26 cellular contexts compared by ENCODE assay signal in the genomic region with DNA sequence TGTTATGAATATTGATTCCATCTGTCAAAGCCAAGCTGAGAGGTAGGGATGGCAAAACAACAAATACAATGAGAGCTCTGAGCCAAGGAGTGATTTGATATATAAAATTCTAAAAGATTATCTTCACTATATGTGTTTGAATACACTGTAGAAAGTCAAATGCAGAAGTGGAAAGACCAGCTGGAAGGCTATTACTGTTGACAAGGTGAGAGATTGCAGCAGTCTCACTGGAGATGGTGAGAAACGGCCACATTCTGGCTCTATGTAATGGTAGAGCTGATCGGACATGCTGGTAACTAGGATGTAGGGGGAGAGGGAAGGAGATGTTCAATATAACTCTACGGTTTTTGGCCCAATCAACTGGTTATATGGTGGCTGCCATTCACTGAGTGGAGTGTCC.
DNase-seq lines count a peak whose midpoint lies in the region; ATAC-seq and TF ChIP-seq lines count a peak whose summit lies in the region.
"Had no signal": no experiment of that assay in that cellular context is flagged by ENCODE, and none has a peak within 500 bp of the region (broad histone marks: within the 10 kb centered on the region; RNA-seq: fewer than 3 reads in every experiment).

No MANE protein-coding gene starts in this region.

- peaks cover 27 to 37% of the 10 kb centered on the region in 2 donors for H3K4me1 ChIP-seq in naive thymus-derived CD4-positive, alpha-beta T cell (ENCODE audit: control insufficient read depth in 2 of 2, insufficient read depth in 2 of 2, low read length in 2 of 2)
- peaks cover 0 to 4% (median 4%) of the 10 kb centered on the region in 3 donors for H3K4me1 ChIP-seq in gastroesophageal sphincter
- H3K4me1 ChIP-seq: colonic mucosa, lower lobe of right lung, prostate gland, testis had no signal

- POLR2A ChIA-PET in naive thymus-derived CD4-positive, alpha-beta T cell (lab: Charles Lee): interaction anchor here (2.2 kb wide), 1 partner anchor 30 kb away, joined by 9 read pairs; no protein-coding TSS in a partner anchor

- no peak for TF ChIP-seq EP300 in gastroesophageal sphincter (IDR thresholded peaks at IDR 0.05)

- intact Hi-C loops in Calu3 (cut with micrococcal nuclease; ENCODE audit: unreplicated experiment): loop anchor here (2.0 kb wide), 1 partner anchor 34 kb away; no protein-coding TSS in a partner anchor
- intact Hi-C loops in naive thymus-derived CD4-positive, alpha-beta T cell (cut with micrococcal nuclease): loop anchor here (1.0 to 10.0 kb wide), 4 partner anchors 14 to 434 kb away; partner anchors contain the start of gene SUCLG2 (in 2 of the 2)

- H3K27ac Mint-ChIP-seq in T-helper 1 cell treated with Interleukin-12 subunit alpha and Interleukin-12 subunit beta and Interleukin-4 antibody, amounts not matched to agents 30 μg/mL and 1 μg/mL, for 36 hours: peak overlapping the region; percentile 2
- peak overlapping the region; percentile 39 for H3K27ac Mint-ChIP-seq in Calu3 (ENCODE audit: unreplicated experiment)
- H3K27ac Mint-ChIP-seq in activated naive CD8-positive, alpha-beta T cell: no peak overlapping the region
- peak overlapping the region in 8 of 9 donors; percentile 1 to 85 (median 48) for H3K27ac Mint-ChIP-seq in naive thymus-derived CD4-positive, alpha-beta T cell
- H3K27ac Mint-ChIP-seq in nephron progenitor cell: no peak overlapping the region

- H3K9me3 ChIP-seq in naive thymus-derived CD4-positive, alpha-beta T cell (ENCODE audit: control insufficient read depth in 2 of 3, low read length in 3 of 3): no peaks in the 10 kb centered on the region
- H3K9me3 ChIP-seq in gastroesophageal sphincter: no peaks in the 10 kb centered on the region
- H3K9me3 ChIP-seq: colonic mucosa, lower lobe of right lung, neutrophil, prostate gland, testis had no signal

- no peak for TF ChIP-seq POLR2A in gastroesophageal sphincter (IDR thresholded peaks at IDR 0.05)

- no peaks in the 10 kb centered on the region for H3K36me3 ChIP-seq in naive thymus-derived CD4-positive, alpha-beta T cell (ENCODE audit: control insufficient read depth in 2 of 3, insufficient read depth in 3 of 3, low read length in 3 of 3)
- H3K36me3 ChIP-seq in gastroesophageal sphincter: no peaks in the 10 kb centered on the region
- H3K36me3 ChIP-seq: colonic mucosa, lower lobe of right lung, neutrophil, prostate gland had no signal

- CTCF ChIA-PET in Calu3 (lab: Charles Lee): interaction anchor here (0.8 to 1.7 kb wide), 2 partner anchors 32 to 34 kb away, joined by 3 to 4 read pairs; no protein-coding TSS in a partner anchor
- CTCF ChIA-PET in naive thymus-derived CD4-positive, alpha-beta T cell (lab: Charles Lee): interaction anchor here (1.4 kb wide), 1 partner anchor 30 kb away, joined by 3 read pairs; no protein-coding TSS in a partner anchor

- ATAC-seq in naive thymus-derived CD4-positive, alpha-beta T cell: no peak
- ATAC-seq in gastroesophageal sphincter: no peak
- ATAC-seq: lower lobe of right lung, Panc1, sciatic nerve had no signal

- WGBS in gastroesophageal sphincter (ENCODE audit: low coverage in 1 of 2), 2 donors: 72 to 76% methylated on average over 3 of the region's 3 CpGs

- no peaks in the 10 kb centered on the region for H3K27me3 ChIP-seq in naive thymus-derived CD4-positive, alpha-beta T cell (ENCODE audit: control insufficient read depth in 2 of 2, insufficient read depth in 2 of 2, low read length in 2 of 2)
- no peaks in the 10 kb centered on the region for H3K27me3 ChIP-seq in gastroesophageal sphincter
- H3K27me3 ChIP-seq: colonic mucosa, neutrophil, testis had no signal

- DNase-seq in T-helper 1 cell: no peak
- no peak for DNase-seq in Calu3
- no peak for DNase-seq in naive thymus-derived CD4-positive, alpha-beta T cell
- no peak for DNase-seq in substantia nigra (lab: John Stamatoyannopoulos, UW)
- DNase-seq in nephron progenitor cell: no peak
- DNase-seq: activated CD4-positive, CD25-positive, alpha-beta regulatory T cell treated with anti-CD3 and anti-CD28 coated beads, Interleukin-2, amount 50 U/mL, for 72 hours; activated naive CD4-positive, alpha-beta T cell; activated T-cell treated with anti-CD3 and anti-CD28 coated beads, Interleukin-2, amount 50 U/mL, for 1 hour; colonic mucosa; H7; head of caudate nucleus; lower lobe of right lung; NCI-H1930; NCI-H526 treated with DMSO at 0.1 percent for 48 hours; SHP77 treated with DMSO at 0.1 percent for 48 hours; stimulated activated CD4-positive, alpha-beta T cell treated with anti-CD3 and anti-CD28 coated beads, Interleukin-4, amount 100 ng/mL, for 1 hour; SW 1271; testis had no signal

- peaks cover 8% of the 10 kb centered on the region for H3K9me3 Mint-ChIP-seq in T-helper 1 cell treated with Interleukin-12 subunit alpha and Interleukin-12 subunit beta and Interleukin-4 antibody, amounts not matched to agents 30 μg/mL and 1 μg/mL, for 36 hours
- H3K9me3 Mint-ChIP-seq in Calu3 (ENCODE audit: low read depth, unreplicated experiment) (no peaks in the 10 kb centered on the region), nephron progenitor cell (no peaks in the 10 kb centered on the region)
- H3K9me3 Mint-ChIP-seq in activated naive CD8-positive, alpha-beta T cell (ENCODE audit: low read depth): no peaks in the 10 kb centered on the region
- peaks cover 0 to 4% (median 0%) of the 10 kb centered on the region in 11 donors for H3K9me3 Mint-ChIP-seq in naive thymus-derived CD4-positive, alpha-beta T cell

- H3K4me1 Mint-ChIP-seq in T-helper 1 cell treated with Interleukin-12 subunit alpha and Interleukin-12 subunit beta and Interleukin-4 antibody, amounts not matched to agents 30 μg/mL and 1 μg/mL, for 36 hours (ENCODE audit: low read depth): peaks cover 25% of the 10 kb centered on the region
- H3K4me1 Mint-ChIP-seq in Calu3 (ENCODE audit: low read depth, unreplicated experiment): peaks cover 29% of the 10 kb centered on the region
- peaks cover 81% of the 10 kb centered on the region for H3K4me1 Mint-ChIP-seq in activated naive CD8-positive, alpha-beta T cell (ENCODE audit: low read depth)
- peaks cover 27 to 87% (median 72%) of the 10 kb centered on the region in 7 donors for H3K4me1 Mint-ChIP-seq in naive thymus-derived CD4-positive, alpha-beta T cell
- H3K4me1 Mint-ChIP-seq in nephron progenitor cell: no peaks in the 10 kb centered on the region

- H3K27me3 Mint-ChIP-seq in T-helper 1 cell treated with Interleukin-12 subunit alpha and Interleukin-12 subunit beta and Interleukin-4 antibody, amounts not matched to agents 30 μg/mL and 1 μg/mL, for 36 hours (ENCODE audit: low read depth): no peaks in the 10 kb centered on the region
- H3K27me3 Mint-ChIP-seq in Calu3 (ENCODE audit: unreplicated experiment): peaks cover 18% of the 10 kb centered on the region
- no peaks in the 10 kb centered on the region for H3K27me3 Mint-ChIP-seq in activated naive CD8-positive, alpha-beta T cell
- H3K27me3 Mint-ChIP-seq in naive thymus-derived CD4-positive, alpha-beta T cell: peaks cover 0 to 4% (median 0%) of the 10 kb centered on the region in 5 donors
- peaks cover 8% of the 10 kb centered on the region for H3K27me3 Mint-ChIP-seq in nephron progenitor cell (ENCODE audit: low read depth, poor library complexity)

- peaks cover 3% of the 10 kb centered on the region for H3K36me3 Mint-ChIP-seq in T-helper 1 cell treated with Interleukin-12 subunit alpha and Interleukin-12 subunit beta and Interleukin-4 antibody, amounts not matched to agents 30 μg/mL and 1 μg/mL, for 36 hours (ENCODE audit: low read depth)
- peaks cover 7% of the 10 kb centered on the region for H3K36me3 Mint-ChIP-seq in Calu3 (ENCODE audit: insufficient read depth, unreplicated experiment)
- H3K36me3 Mint-ChIP-seq in activated naive CD8-positive, alpha-beta T cell: peaks cover 8% of the 10 kb centered on the region
- peaks cover 0 to 6% (median 0%) of the 10 kb centered on the region in 5 donors for H3K36me3 Mint-ChIP-seq in naive thymus-derived CD4-positive, alpha-beta T cell
- H3K36me3 Mint-ChIP-seq in nephron progenitor cell (ENCODE audit: low read depth): no peaks in the 10 kb centered on the region

- H3K4me3 ChIP-seq in naive thymus-derived CD4-positive, alpha-beta T cell (ENCODE audit: low read length): peak overlapping the region; percentile 23
- H3K4me3 ChIP-seq in gastroesophageal sphincter: no peak overlapping the region
- H3K4me3 ChIP-seq: colonic mucosa, lower lobe of right lung, prostate gland, testis had no signal

- H3K27ac ChIP-seq in naive thymus-derived CD4-positive, alpha-beta T cell (ENCODE audit: low read depth, low read length): no peak overlapping the region
- H3K27ac ChIP-seq in gastroesophageal sphincter (no peak overlapping the region), substantia nigra (ENCODE audit: low read depth, low read length, poor library complexity, severe bottlenecking) (no peak overlapping the region)
- H3K27ac ChIP-seq: 22Rv1, colonic mucosa, lower lobe of right lung, neutrophil, prostate gland, testis had no signal

- no peak for TF ChIP-seq CTCF in Calu3 (IDR thresholded peaks at IDR 0.05; ENCODE audit: unreplicated experiment)
- TF ChIP-seq CTCF in gastroesophageal sphincter (IDR thresholded peaks at IDR 0.05): no peak
- no peak for TF ChIP-seq CTCF in nephron progenitor cell (IDR thresholded peaks at IDR 0.05)

- H3K4me3 Mint-ChIP-seq in T-helper 1 cell treated with Interleukin-12 subunit alpha and Interleukin-12 subunit beta and Interleukin-4 antibody, amounts not matched to agents 30 μg/mL and 1 μg/mL, for 36 hours: no peak overlapping the region
- H3K4me3 Mint-ChIP-seq in Calu3 (ENCODE audit: low read depth, unreplicated experiment) (peak overlapping the region; percentile 25), nephron progenitor cell (no peak overlapping the region)
- peak overlapping the region; percentile 45 for H3K4me3 Mint-ChIP-seq in activated naive CD8-positive, alpha-beta T cell
- peak overlapping the region; percentile 8 to 75 (median 39) for H3K4me3 Mint-ChIP-seq in naive thymus-derived CD4-positive, alpha-beta T cell

- BruUV-seq in Calu3 (replicated peaks; lab: Mats Ljungman, UMichigan): no TSS peak

Comparison
In these comparisons a context has a peak if more than half of its experiments do, and no peak if none do; other contexts are left out.
1. H3K27ac Mint-ChIP-seq: peak in T-helper 1 cell treated with Interleukin-12 subunit alpha and Interleukin-12 subunit beta and Interleukin-4 antibody, amounts not matched to agents 30 μg/mL and 1 μg/mL, for 36 hours (single experiment), Calu3 (single experiment) and naive thymus-derived CD4-positive, alpha-beta T cell (8 of 9); none in activated naive CD8-positive, alpha-beta T cell (single experiment) and nephron progenitor cell (single experiment).
2. H3K4me3 Mint-ChIP-seq: peak in Calu3 (single experiment), activated naive CD8-positive, alpha-beta T cell (single experiment) and naive thymus-derived CD4-positive, alpha-beta T cell (10 of 10); none in T-helper 1 cell treated with Interleukin-12 subunit alpha and Interleukin-12 subunit beta and Interleukin-4 antibody, amounts not matched to agents 30 μg/mL and 1 μg/mL, for 36 hours (single experiment) and nephron progenitor cell (single experiment).